In the genomic region with DNA sequence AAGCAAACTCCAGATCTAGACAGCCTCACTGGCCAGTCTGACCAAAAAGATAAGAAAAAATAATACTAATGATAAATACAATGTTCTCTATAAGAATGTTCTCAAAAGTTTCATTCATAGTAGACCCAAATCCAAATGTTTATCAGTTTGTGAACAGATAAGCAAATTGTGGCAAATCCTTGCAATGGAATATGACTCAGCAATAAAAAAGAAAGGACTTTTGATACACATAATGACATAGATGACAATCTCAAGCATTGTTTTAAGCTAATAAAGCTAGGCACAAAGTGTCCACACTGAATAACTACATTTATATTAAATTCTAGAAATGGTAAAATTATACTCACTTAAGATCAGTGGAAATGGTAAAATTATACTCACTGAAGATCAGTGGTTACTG, we compare ENCODE assay signal across 9 cellular contexts.
"Had no signal": no experiment of that assay in that cellular context is flagged by ENCODE, and none has a peak within 500 bp of the region (broad histone marks: within the 10 kb centered on the region; RNA-seq: fewer than 3 reads in every experiment).

No MANE protein-coding gene starts in this region.

- H2AFZ ChIP-seq: GM23338 had no signal

- H3K4me2 ChIP-seq: GM23338 had no signal

- DNase-seq: H7, HFFc6, KG1 had no signal

- H3K4me3 ChIP-seq: GM23338, HAP-1, K562 had no signal

- H3K9me3 ChIP-seq: HAP-1 had no signal

- ATAC-seq: GM23338, HCT116, K562 had no signal

- H3K36me3 ChIP-seq: HAP-1 had no signal

- H3K27ac ChIP-seq: HL-60 had no signal

- FAIRE-seq: HTR-8/SVneo, K562 had no signal
